Comparison of ENCODE assay signal across 22 cellular contexts in genomic region chr2:191569025-191569424, GRCh38.
DNase-seq lines count a peak whose midpoint lies in the region; ATAC-seq and TF ChIP-seq lines count a peak whose summit lies in the region.
"Had no signal": no experiment of that assay in that cellular context is flagged by ENCODE, and none has a peak within 500 bp of the region (broad histone marks: within the 10 kb centered on the region; RNA-seq: fewer than 3 reads in every experiment).

No MANE protein-coding gene starts in this region.

- ATAC-seq in foreskin keratinocyte: peak; percentile 24
- no peak for ATAC-seq in Right ventricle myocardium inferior
- ATAC-seq in HG03469 (IDR thresholded peaks at IDR 0.05; ENCODE audit: unreplicated experiment): no peak
- ATAC-seq: activated naive CD8-positive, alpha-beta T cell treated with anti-CD3 and anti-CD28 coated beads, Interleukin-2, amount 50 U/mL, for 24 hours; left lobe of liver had no signal

- no peak overlapping the region for H3K27ac ChIP-seq in foreskin keratinocyte
- H3K27ac ChIP-seq: breast epithelium, upper lobe of left lung had no signal

- H3K27ac Mint-ChIP-seq in HFFc6: no peak overlapping the region
- H3K27ac Mint-ChIP-seq: activated naive CD8-positive, alpha-beta T cell treated with anti-CD3 and anti-CD28 coated beads, Interleukin-2, amount 50 U/mL, for 24 hours; activated T-helper 2 cell treated with anti-CD3 and anti-CD28 coated beads, Interferon-gamma antibody, Interleukin-2, Interleukin-4, amounts not matched to agents 10 μg/mL and 5 μg/mL and 100 μg/mL, durations not matched to agents 14 hours and 24 hours and 36 hours had no signal

- intact Hi-C loops in Right ventricle myocardium inferior (cut with DNase I): loop anchor here (5.0 to 10.0 kb wide), 2 partner anchors 123 to 596 kb away; no protein-coding TSS in a partner anchor

- peaks cover 63% of the 10 kb centered on the region for H3K4me1 Mint-ChIP-seq in HFFc6 (ENCODE audit: low read depth)

- H3K4me1 ChIP-seq in foreskin keratinocyte: peaks cover 19% of the 10 kb centered on the region
- H3K4me1 ChIP-seq: breast epithelium had no signal

- H3K9me3 Mint-ChIP-seq in HFFc6: no peaks in the 10 kb centered on the region
- H3K9me3 Mint-ChIP-seq: activated naive CD8-positive, alpha-beta T cell treated with anti-CD3 and anti-CD28 coated beads, Interleukin-2, amount 50 U/mL, for 24 hours; activated T-helper 2 cell treated with anti-CD3 and anti-CD28 coated beads, Interferon-gamma antibody, Interleukin-2, Interleukin-4, amounts not matched to agents 10 μg/mL and 5 μg/mL and 100 μg/mL, durations not matched to agents 14 hours and 24 hours and 36 hours; nephron progenitor cell had no signal

- H3K27me3 Mint-ChIP-seq in HFFc6 (ENCODE audit: insufficient read depth): no peaks in the 10 kb centered on the region; the same call in 1 of the 2 replicates

- TF ChIP-seq CTCF in HFFc6 (IDR thresholded peaks at IDR 0.05) (0 out of 2 replicates have a peak, but pooled peaks have one; percentile 12), foreskin keratinocyte (conservative IDR thresholded peaks at IDR 0.05) (no peak)

- peaks cover 8% of the 10 kb centered on the region for H3K27me3 ChIP-seq in foreskin keratinocyte
- H3K27me3 ChIP-seq: breast epithelium, upper lobe of left lung had no signal

- H3K4me3 Mint-ChIP-seq in HFFc6: no peak overlapping the region
- H3K4me3 Mint-ChIP-seq: activated naive CD8-positive, alpha-beta T cell treated with anti-CD3 and anti-CD28 coated beads, Interleukin-2, amount 50 U/mL, for 24 hours; nephron progenitor cell had no signal

- in situ Hi-C loops in SK-MEL-5 (cut with HindIII; ENCODE audit: low pct_unique_long_range_greater_than_20kb, low sequenced_read_pairs): no loop called here

- DNase-seq in ELR (ENCODE audit: low read depth) (peak; percentile 33), HFFc6 (no peak), SK-MEL-5 (ENCODE audit: low read depth, low spot score) (peak; percentile 26), foreskin keratinocyte (no peak), NCI-H345 (lab: John Stamatoyannopoulos, UW) (no peak), Right ventricle myocardium inferior (ENCODE audit: missing footprints) (no peak), HK-2 (ENCODE audit: unreplicated experiment) (no peak)
- DNase-seq: activated CD4-positive, alpha-beta T cell treated with anti-CD3 and anti-CD28 coated beads for 48 hours; activated naive CD8-positive, alpha-beta T cell treated with anti-CD3 and anti-CD28 coated beads, Interleukin-2, amount 50 U/mL, for 24 hours; Caco-2; cortex of kidney; NCI-H1048; NCI-H2029 treated with DMSO at 0.1 percent for 48 hours; NCI-H510A treated with DMSO at 0.1 percent for 48 hours; nephron progenitor cell; small intestine; stimulated activated CD4-positive, alpha-beta T cell treated with anti-CD3 and anti-CD28 coated beads, Interleukin-4, amount 100 ng/mL, for 1 hour; upper lobe of left lung had no signal

- no peaks in the 10 kb centered on the region for H3K36me3 Mint-ChIP-seq in HFFc6 (ENCODE audit: low read depth)

Comparison
In these comparisons a context has a peak if more than half of its experiments do, and no peak if none do; other contexts are left out.
1. DNase-seq: peak in ELR (single experiment) and SK-MEL-5 (single experiment); none in HFFc6 (single experiment), foreskin keratinocyte (0 of 2), NCI-H345 (single experiment), Right ventricle myocardium inferior (single experiment) and HK-2 (single experiment).